2 cellular contexts compared by ENCODE assay signal in the genomic region with DNA sequence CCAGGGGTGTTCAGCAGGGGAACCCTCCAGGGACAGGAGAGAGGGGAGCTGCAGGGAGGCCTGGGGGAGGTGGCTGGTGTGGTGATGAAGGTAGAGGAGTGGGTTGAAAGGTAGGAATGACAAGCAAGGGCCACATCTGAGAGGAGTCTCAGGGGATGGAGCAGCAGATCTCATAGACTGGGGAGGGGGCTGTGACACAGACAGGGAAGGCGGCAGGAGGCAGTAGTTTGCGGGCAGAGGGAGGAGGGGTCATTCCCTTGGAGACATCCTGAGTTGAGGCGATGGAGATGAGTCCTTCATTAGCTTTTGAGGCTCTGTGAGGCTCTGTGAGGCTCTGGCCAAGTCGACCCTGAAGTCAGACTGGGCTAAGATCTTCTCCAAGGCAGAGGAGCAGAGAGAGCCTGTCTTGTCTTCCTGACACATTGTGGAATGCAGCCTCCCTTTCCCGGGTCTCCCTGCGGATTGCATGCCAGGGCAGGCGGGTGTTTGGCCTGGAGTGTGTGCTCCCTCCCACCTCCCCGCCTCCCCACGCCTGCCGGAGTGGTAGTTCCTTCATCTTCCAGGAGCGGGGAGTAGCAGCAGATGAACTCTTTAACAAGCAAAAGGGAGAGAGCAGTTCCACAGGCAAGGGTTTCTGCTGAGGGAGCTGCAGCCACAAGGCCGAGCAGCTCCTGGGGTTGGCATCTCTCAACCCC.
TF ChIP-seq lines count a peak whose summit lies in the region.

No MANE protein-coding gene starts in this region.

TF ChIP-seq in HEK293, 187 proteins besides CTCF, POLR2A, EP300 and RAD21 (continues in another document):
- TF ChIP-seq ZNF391 (tag by site-specific recombination; IDR thresholded peaks at IDR 0.05; ENCODE audit: borderline replicate concordance, low read depth) (no peak), ZNF248 (tag by site-specific recombination; IDR thresholded peaks at IDR 0.05) (no peak), WT1 (tag by site-specific recombination; IDR thresholded peaks at IDR 0.05) (peak; percentile 48; the same call in 1 of the 2 replicates), REPIN1 (tag by site-specific recombination; IDR thresholded peaks at IDR 0.05; ENCODE audit: low read depth) (no peak), KLF1 (tag by site-specific recombination; IDR thresholded peaks at IDR 0.05) (no peak), RBAK (tag by site-specific recombination; IDR thresholded peaks at IDR 0.05) (no peak), ZFHX2 (tag by site-specific recombination; conservative IDR thresholded peaks at IDR 0.05) (peak; percentile 70), ZBTB44 (tag by site-specific recombination; IDR thresholded peaks at IDR 0.05) (no peak), ZNF639 (tag by site-specific recombination; IDR thresholded peaks at IDR 0.05) (no peak), ZNF394 (tag by site-specific recombination; IDR thresholded peaks at IDR 0.05; ENCODE audit: borderline replicate concordance) (no peak), EGR2 (tag by site-specific recombination; IDR thresholded peaks at IDR 0.05; ENCODE audit: low read depth) (peak; percentile 74)
- TF ChIP-seq, protein P1, sequence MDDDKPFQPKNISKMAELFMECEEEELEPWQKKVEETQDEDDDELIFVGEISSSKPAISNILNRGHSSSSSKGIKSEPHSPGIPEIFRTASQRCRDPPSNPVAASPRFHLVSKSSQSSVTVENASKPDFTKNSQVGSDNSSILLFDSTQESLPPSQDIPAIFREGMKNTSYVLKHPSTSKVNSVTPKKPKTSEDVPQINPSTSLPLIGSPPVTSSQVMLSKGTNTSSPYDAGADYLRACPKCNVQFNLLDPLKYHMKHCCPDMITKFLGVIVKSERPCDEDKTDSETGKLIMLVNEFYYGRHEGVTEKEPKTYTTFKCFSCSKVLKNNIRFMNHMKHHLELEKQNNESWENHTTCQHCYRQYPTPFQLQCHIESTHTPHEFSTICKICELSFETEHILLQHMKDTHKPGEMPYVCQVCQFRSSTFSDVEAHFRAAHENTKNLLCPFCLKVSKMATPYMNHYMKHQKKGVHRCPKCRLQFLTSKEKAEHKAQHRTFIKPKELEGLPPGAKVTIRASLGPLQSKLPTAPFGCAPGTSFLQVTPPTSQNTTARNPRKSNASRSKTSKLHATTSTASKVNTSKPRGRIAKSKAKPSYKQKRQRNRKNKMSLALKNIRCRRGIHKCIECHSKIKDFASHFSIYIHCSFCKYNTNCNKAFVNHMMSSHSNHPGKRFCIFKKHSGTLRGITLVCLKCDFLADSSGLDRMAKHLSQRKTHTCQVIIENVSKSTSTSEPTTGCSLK (tag by site-specific recombination; IDR thresholded peaks at IDR 0.05): no peak
- TF ChIP-seq, protein P2, sequence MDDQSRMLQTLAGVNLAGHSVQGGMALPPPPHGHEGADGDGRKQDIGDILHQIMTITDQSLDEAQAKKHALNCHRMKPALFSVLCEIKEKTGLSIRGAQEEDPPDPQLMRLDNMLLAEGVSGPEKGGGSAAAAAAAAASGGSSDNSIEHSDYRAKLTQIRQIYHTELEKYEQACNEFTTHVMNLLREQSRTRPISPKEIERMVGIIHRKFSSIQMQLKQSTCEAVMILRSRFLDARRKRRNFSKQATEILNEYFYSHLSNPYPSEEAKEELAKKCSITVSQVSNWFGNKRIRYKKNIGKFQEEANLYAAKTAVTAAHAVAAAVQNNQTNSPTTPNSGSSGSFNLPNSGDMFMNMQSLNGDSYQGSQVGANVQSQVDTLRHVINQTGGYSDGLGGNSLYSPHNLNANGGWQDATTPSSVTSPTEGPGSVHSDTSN (CRISPR knock-in tag; IDR thresholded peaks at IDR 0.05): no peak
- TF ChIP-seq, protein P3, sequence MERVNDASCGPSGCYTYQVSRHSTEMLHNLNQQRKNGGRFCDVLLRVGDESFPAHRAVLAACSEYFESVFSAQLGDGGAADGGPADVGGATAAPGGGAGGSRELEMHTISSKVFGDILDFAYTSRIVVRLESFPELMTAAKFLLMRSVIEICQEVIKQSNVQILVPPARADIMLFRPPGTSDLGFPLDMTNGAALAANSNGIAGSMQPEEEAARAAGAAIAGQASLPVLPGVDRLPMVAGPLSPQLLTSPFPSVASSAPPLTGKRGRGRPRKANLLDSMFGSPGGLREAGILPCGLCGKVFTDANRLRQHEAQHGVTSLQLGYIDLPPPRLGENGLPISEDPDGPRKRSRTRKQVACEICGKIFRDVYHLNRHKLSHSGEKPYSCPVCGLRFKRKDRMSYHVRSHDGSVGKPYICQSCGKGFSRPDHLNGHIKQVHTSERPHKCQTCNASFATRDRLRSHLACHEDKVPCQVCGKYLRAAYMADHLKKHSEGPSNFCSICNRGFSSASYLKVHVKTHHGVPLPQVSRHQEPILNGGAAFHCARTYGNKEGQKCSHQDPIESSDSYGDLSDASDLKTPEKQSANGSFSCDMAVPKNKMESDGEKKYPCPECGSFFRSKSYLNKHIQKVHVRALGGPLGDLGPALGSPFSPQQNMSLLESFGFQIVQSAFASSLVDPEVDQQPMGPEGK (tag by site-specific recombination; IDR thresholded peaks at IDR 0.05): no peak

TF ChIP-seq in K562, 482 proteins besides CTCF, POLR2A, EP300 and RAD21:
- no peak for TF ChIP-seq KLF10 (CRISPR knock-in tag; IDR thresholded peaks at IDR 0.05)
